1 cellular context compared by ENCODE assay signal in genomic region chr10:73743327-73743904, GRCh38.
TF ChIP-seq lines count a peak whose summit lies in the region.

No MANE protein-coding gene starts in this region.

TF ChIP-seq in K562, 482 proteins besides CTCF, POLR2A, EP300 and RAD21 (continued from another document and continues in another):
- TF ChIP-seq ZNF311 (CRISPR knock-in tag; IDR thresholded peaks at IDR 0.05) = peak; percentile 99
- peak; percentile 90 for TF ChIP-seq MBD1 (CRISPR knock-in tag; IDR thresholded peaks at IDR 0.05)
- TF ChIP-seq ZNF592 (IDR thresholded peaks at IDR 0.05) = peak; percentile 100
- TF ChIP-seq MEIS2 (IDR thresholded peaks at IDR 0.05; ENCODE audit: partially characterized antibody) = no peak
- no peak for TF ChIP-seq ZNF282 (CRISPR knock-in tag; IDR thresholded peaks at IDR 0.05)
- TF ChIP-seq EP400 (IDR thresholded peaks at IDR 0.05) = no peak
- TF ChIP-seq ZNF212 (CRISPR knock-in tag; IDR thresholded peaks at IDR 0.05) = peak; percentile 93
- no peak for TF ChIP-seq CBX1 (IDR thresholded peaks at IDR 0.05; ENCODE audit: low read depth)
- TF ChIP-seq ZNF717 (CRISPR knock-in tag; IDR thresholded peaks at IDR 0.05) = peak; percentile 92
- TF ChIP-seq ZNF224 (CRISPR knock-in tag; IDR thresholded peaks at IDR 0.05) = no peak
- TF ChIP-seq ZNF668 (CRISPR knock-in tag; IDR thresholded peaks at IDR 0.05) = peak; percentile 98
- peak; percentile 96; the same call in 1 of the 2 replicates for TF ChIP-seq NR4A1 (CRISPR knock-in tag; IDR thresholded peaks at IDR 0.05)
- peak; percentile 99 for TF ChIP-seq NR4A1 (tag; IDR thresholded peaks at IDR 0.05)
- TF ChIP-seq ZNF318 (IDR thresholded peaks at IDR 0.05; ENCODE audit: borderline replicate concordance in 1 of 2, low read depth in 1 of 2) = no peak
- TF ChIP-seq RERE (CRISPR knock-in tag; IDR thresholded peaks at IDR 0.05; ENCODE audit: borderline replicate concordance) = no peak
- no peak for TF ChIP-seq GATAD2B (IDR thresholded peaks at IDR 0.05; ENCODE audit: borderline replicate concordance)
- 0 out of 2 replicates have a peak, but pooled peaks have one; percentile 26 for TF ChIP-seq ZBTB33 (CRISPR knock-in tag; IDR thresholded peaks at IDR 0.05)
- TF ChIP-seq ARID3B (CRISPR knock-in tag; IDR thresholded peaks at IDR 0.05; ENCODE audit: borderline replicate concordance) = peak; percentile 81; the same call in 1 of the 2 replicates
- TF ChIP-seq ZNF143 (CRISPR knock-in tag; IDR thresholded peaks at IDR 0.05) = no peak
- TF ChIP-seq ZNF445 (CRISPR knock-in tag; IDR thresholded peaks at IDR 0.05; ENCODE audit: low read depth) = peak; percentile 93
- peak; percentile 99 for TF ChIP-seq DMBX1 (CRISPR knock-in tag; IDR thresholded peaks at IDR 0.05; ENCODE audit: borderline replicate concordance)
- peak; percentile 99 for TF ChIP-seq ZNF766 (CRISPR knock-in tag; conservative IDR thresholded peaks at IDR 0.05)
- no peak for TF ChIP-seq PCBP2 (IDR thresholded peaks at IDR 0.05; ENCODE audit: low read depth, low read length, poor library complexity, severe bottlenecking)
- TF ChIP-seq ZSCAN32 (CRISPR knock-in tag; IDR thresholded peaks at IDR 0.05) = peak; percentile 92
- peak; percentile 99 for TF ChIP-seq KLF6 (CRISPR knock-in tag; IDR thresholded peaks at IDR 0.05; ENCODE audit: borderline replicate concordance)
- TF ChIP-seq CBX3 (IDR thresholded peaks at IDR 0.05; ENCODE audit: borderline replicate concordance in 1 of 2, low read length in 2 of 2) = no peak
- no peak for TF ChIP-seq SMARCC2 (IDR thresholded peaks at IDR 0.05; ENCODE audit: low read depth)
- TF ChIP-seq NR2F6 (CRISPR knock-in tag; IDR thresholded peaks at IDR 0.05) = peak; percentile 95
- no peak for TF ChIP-seq USF1 (CRISPR knock-in tag; IDR thresholded peaks at IDR 0.05)
